Comparison of ENCODE assay signal across 19 cellular contexts in genomic region chr20:13298692-13299373, GRCh38.
DNase-seq lines count a peak whose midpoint lies in the region; ATAC-seq and TF ChIP-seq lines count a peak whose summit lies in the region.
"Had no signal": no experiment of that assay in that cellular context is flagged by ENCODE, and none has a peak within 500 bp of the region (broad histone marks: within the 10 kb centered on the region; RNA-seq: fewer than 3 reads in every experiment).

No MANE protein-coding gene starts in this region.

- WGBS in lung, 2 donors, result 94 to 95% methylated on average over 29 of the region's 29 CpGs

- H3K4me1 ChIP-seq in left ventricle myocardium inferior (no peaks in the 10 kb centered on the region), lung (ENCODE audit: control insufficient read depth in 2 of 2, insufficient read depth in 2 of 2, low read length in 2 of 2) (no peaks in the 10 kb centered on the region)
- no peaks in the 10 kb centered on the region for H3K4me1 ChIP-seq in naive thymus-derived CD4-positive, alpha-beta T cell (ENCODE audit: control insufficient read depth in 2 of 2, insufficient read depth in 2 of 2, low read length in 2 of 2)
- H3K4me1 ChIP-seq: SJSA1 had no signal

- H3K27me3 Mint-ChIP-seq in stimulated activated memory B cell treated with anti-CD40 and anti-IgM and Interleukin-4, amounts not matched to agents 10 μg/mL and 1 μg/mL and 100 μg/mL, for 72 hours, result no peaks in the 10 kb centered on the region
- H3K27me3 Mint-ChIP-seq in naive thymus-derived CD4-positive, alpha-beta T cell, result no peaks in the 10 kb centered on the region
- H3K27me3 Mint-ChIP-seq: CD4-positive, alpha-beta T cell had no signal

- H3K27me3 ChIP-seq in left ventricle myocardium inferior (ENCODE audit: low read depth) (peaks cover 4% of the 10 kb centered on the region), lung (ENCODE audit: control insufficient read depth, insufficient read depth) (no peaks in the 10 kb centered on the region)
- no peaks in the 10 kb centered on the region for H3K27me3 ChIP-seq in naive thymus-derived CD4-positive, alpha-beta T cell (ENCODE audit: control insufficient read depth in 2 of 2, insufficient read depth in 2 of 2, low read length in 2 of 2)
- H3K27me3 ChIP-seq: MG63, SJSA1 had no signal

- CTCF ChIA-PET in naive thymus-derived CD4-positive, alpha-beta T cell (lab: Charles Lee), result no interaction called here

- H3K27ac ChIP-seq in left ventricle myocardium inferior (replicated peaks) (no peak overlapping the region), lung (ENCODE audit: low read depth in 1 of 2, low read length in 1 of 2) (no peak overlapping the region)
- no peak overlapping the region for H3K27ac ChIP-seq in naive thymus-derived CD4-positive, alpha-beta T cell (ENCODE audit: low read depth, low read length)
- H3K27ac ChIP-seq: SJSA1 had no signal

- intact Hi-C loops in Right ventricle myocardium inferior (cut with DNase I) (no loop called here), left ventricle myocardium inferior (cut with micrococcal nuclease) (no loop called here)
- intact Hi-C loops in naive thymus-derived CD4-positive, alpha-beta T cell (cut with micrococcal nuclease), result no loop called here

- no peak for TF ChIP-seq CTCF in left ventricle myocardium inferior (IDR thresholded peaks at IDR 0.05; ENCODE audit: borderline replicate concordance)
- no peak for TF ChIP-seq CTCF in GM13977 (IDR thresholded peaks at IDR 0.05; ENCODE audit: extremely low read depth, insufficient read depth, missing control alignments)
- no peak for TF ChIP-seq CTCF in lung (IDR thresholded peaks at IDR 0.05; ENCODE audit: control extremely low read depth, extremely low read depth)

- H3K36me3 Mint-ChIP-seq in stimulated activated memory B cell treated with anti-CD40 and anti-IgM and Interleukin-4, amounts not matched to agents 10 μg/mL and 1 μg/mL and 100 μg/mL, for 72 hours, result no peaks in the 10 kb centered on the region
- no peaks in the 10 kb centered on the region for H3K36me3 Mint-ChIP-seq in naive thymus-derived CD4-positive, alpha-beta T cell

- in situ Hi-C loops in GM13977 (cut with MboI; ENCODE audit: low pct_unique_long_range_greater_than_20kb, low sequenced_read_pairs, unreplicated experiment), result no loop called here

- POLR2A ChIA-PET in naive thymus-derived CD4-positive, alpha-beta T cell (lab: Charles Lee), result no interaction called here

- no peaks in the 10 kb centered on the region for H3K9me3 Mint-ChIP-seq in stimulated activated memory B cell treated with anti-CD40 and anti-IgM and Interleukin-4, amounts not matched to agents 10 μg/mL and 1 μg/mL and 100 μg/mL, for 72 hours
- H3K9me3 Mint-ChIP-seq in naive thymus-derived CD4-positive, alpha-beta T cell, result no peaks in the 10 kb centered on the region
- H3K9me3 Mint-ChIP-seq: CD4-positive, alpha-beta T cell had no signal

- H3K9me3 ChIP-seq in left ventricle myocardium inferior (replicated peaks), result peaks cover 3% of the 10 kb centered on the region
- peaks cover 0 to 3% of the 10 kb centered on the region in 2 donors for H3K9me3 ChIP-seq in lung (ENCODE audit: control insufficient read depth in 2 of 2, insufficient read depth in 1 of 2, low read length in 1 of 2)
- H3K9me3 ChIP-seq in naive thymus-derived CD4-positive, alpha-beta T cell (ENCODE audit: control insufficient read depth in 2 of 3, low read length in 3 of 3), result peaks cover 0 to 3% (median 0%) of the 10 kb centered on the region in 3 experiments
- H3K9me3 ChIP-seq: MG63, SJSA1 had no signal

- H3K36me3 ChIP-seq in left ventricle myocardium inferior, result no peaks in the 10 kb centered on the region
- H3K36me3 ChIP-seq in lung (ENCODE audit: control insufficient read depth in 2 of 2, insufficient read depth in 2 of 2, low read length in 2 of 2), result no peaks in the 10 kb centered on the region
- no peaks in the 10 kb centered on the region for H3K36me3 ChIP-seq in naive thymus-derived CD4-positive, alpha-beta T cell (ENCODE audit: control insufficient read depth in 2 of 3, insufficient read depth in 3 of 3, low read length in 3 of 3)
- H3K36me3 ChIP-seq: MG63, SJSA1 had no signal

- no peak overlapping the region for H3K4me3 ChIP-seq in left ventricle myocardium inferior
- H3K4me3 ChIP-seq in lung, result no peak overlapping the region
- H3K4me3 ChIP-seq in naive thymus-derived CD4-positive, alpha-beta T cell (ENCODE audit: low read length), result no peak overlapping the region
- H3K4me3 ChIP-seq: MG63, SJSA1 had no signal

- no peak overlapping the region for H3K27ac Mint-ChIP-seq in stimulated activated memory B cell treated with anti-CD40 and anti-IgM and Interleukin-4, amounts not matched to agents 10 μg/mL and 1 μg/mL and 100 μg/mL, for 72 hours
- H3K27ac Mint-ChIP-seq in naive thymus-derived CD4-positive, alpha-beta T cell, result no peak overlapping the region
- H3K27ac Mint-ChIP-seq: CD4-positive, alpha-beta T cell had no signal

- no peak overlapping the region for H3K4me3 Mint-ChIP-seq in stimulated activated memory B cell treated with anti-CD40 and anti-IgM and Interleukin-4, amounts not matched to agents 10 μg/mL and 1 μg/mL and 100 μg/mL, for 72 hours
- no peak overlapping the region for H3K4me3 Mint-ChIP-seq in naive thymus-derived CD4-positive, alpha-beta T cell
- H3K4me3 Mint-ChIP-seq: CD4-positive, alpha-beta T cell had no signal

- no peaks in the 10 kb centered on the region for H3K4me1 Mint-ChIP-seq in stimulated activated memory B cell treated with anti-CD40 and anti-IgM and Interleukin-4, amounts not matched to agents 10 μg/mL and 1 μg/mL and 100 μg/mL, for 72 hours
- no peaks in the 10 kb centered on the region for H3K4me1 Mint-ChIP-seq in naive thymus-derived CD4-positive, alpha-beta T cell

- DNase-seq in Right ventricle myocardium inferior (ENCODE audit: missing footprints) (peak; percentile 63), left ventricle myocardium inferior (no peak), GM13977 (ENCODE audit: low spot score) (peak; percentile 0), lung (ENCODE audit: low spot score) (peak; percentile 26), occipital lobe (lab: John Stamatoyannopoulos, UW) (no peak)
- DNase-seq in naive thymus-derived CD4-positive, alpha-beta T cell, result no peak
- DNase-seq: 8988T; ACHN; CD4-positive, alpha-beta T cell; KG1; MG63; NCI-H1105 treated with DMSO at 0.1 percent for 48 hours; NCI-H146; NCI-H1930; NCI-H2107; NCI-H748 treated with DMSO at 0.1 percent for 48 hours had no signal

- no peak for ATAC-seq in Right ventricle myocardium inferior
- no peak for ATAC-seq in lung (ENCODE audit: insufficient read depth, low FRiP score)
- ATAC-seq in stimulated activated memory B cell treated with anti-CD40 and anti-IgM and Interleukin-4, amounts not matched to agents 10 μg/mL and 1 μg/mL and 100 μg/mL, for 72 hours, result peak; percentile 4
- no peak for ATAC-seq in naive thymus-derived CD4-positive, alpha-beta T cell
- no peak for ATAC-seq in GM19328 (IDR thresholded peaks at IDR 0.05; ENCODE audit: unreplicated experiment)

Comparison
In these comparisons a context has a peak if more than half of its experiments do, and no peak if none do; other contexts are left out.
1. DNase-seq: peak in Right ventricle myocardium inferior (single experiment), GM13977 (single experiment) and lung (single experiment); none in left ventricle myocardium inferior (single experiment), occipital lobe (single experiment) and naive thymus-derived CD4-positive, alpha-beta T cell (0 of 9).